22 cellular contexts compared by ENCODE assay signal in the genomic region with DNA sequence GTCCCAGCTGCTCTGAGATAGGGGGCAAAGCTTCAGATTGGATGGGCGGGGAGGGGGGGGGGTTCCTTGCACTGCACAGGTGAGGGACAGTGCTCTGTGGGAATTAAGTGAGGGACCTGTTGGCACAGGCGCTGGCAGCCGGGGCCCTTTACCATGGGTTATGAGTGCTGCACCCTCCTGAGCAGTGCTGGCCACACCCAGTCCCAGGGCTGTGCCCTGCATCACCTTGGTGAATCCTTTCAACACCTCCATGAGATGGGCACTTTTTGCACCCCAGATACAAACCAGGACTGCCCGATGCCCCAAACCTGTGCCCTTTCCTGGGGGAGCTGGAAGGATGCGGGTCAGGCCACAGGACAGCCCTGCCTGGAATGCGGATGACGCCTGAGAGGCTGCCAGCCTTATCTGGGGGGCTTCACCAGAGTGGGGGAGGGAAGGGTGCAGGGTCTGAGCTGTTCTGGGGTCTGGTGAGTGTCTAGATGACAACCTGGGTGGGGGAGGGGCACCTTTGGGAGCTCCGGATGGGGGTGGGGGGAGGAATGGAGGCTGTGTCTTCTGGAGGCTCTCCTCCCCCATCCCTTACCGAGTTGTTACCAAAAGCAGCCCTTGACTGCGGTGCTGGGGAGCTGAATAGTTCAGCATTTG. TPM values are rescaled to one million over a fixed set of nuclear protein-coding genes. Genes with fewer than 3 reads are reported as not detected.
DNase-seq lines count a peak whose midpoint lies in the region; TF ChIP-seq lines count a peak whose summit lies in the region.
"Had no signal": no experiment of that assay in that cellular context is flagged by ENCODE, and none has a peak within 500 bp of the region (broad histone marks: within the 10 kb centered on the region; RNA-seq: fewer than 3 reads in every experiment).

No MANE protein-coding gene starts in this region.

- no peak overlapping the region for H3K4me3 Mint-ChIP-seq in Calu3 (ENCODE audit: low read depth, unreplicated experiment)
- H3K4me3 Mint-ChIP-seq: activated CD8-positive, alpha-beta memory T cell treated with anti-CD3 and anti-CD28 coated beads, Interleukin-2, amount 10 ng/mL, durations not matched to agents 7 days and 5 days; activated naive CD8-positive, alpha-beta T cell; activated T-helper 1 cell treated with anti-CD3 and anti-CD28 coated beads, Interleukin-12 subunit alpha, Interleukin-12 subunit beta, Interleukin-2, Interleukin-4 antibody, amounts not matched to agents 30 ng/mL and 10 ng/mL and 1 ng/mL, durations not matched to agents 14 hours and 24 hours and 36 hours had no signal

- H3K9me3 Mint-ChIP-seq in Calu3 (ENCODE audit: low read depth, unreplicated experiment) = no peaks in the 10 kb centered on the region
- H3K9me3 Mint-ChIP-seq: activated T-helper 1 cell treated with anti-CD3 and anti-CD28 coated beads, Interleukin-12 subunit alpha, Interleukin-12 subunit beta, Interleukin-2, Interleukin-4 antibody, amounts not matched to agents 30 ng/mL and 10 ng/mL and 1 ng/mL, durations not matched to agents 14 hours and 24 hours and 36 hours had no signal

- H4K20me1 ChIP-seq in osteoblast (ENCODE audit: insufficient read depth, low read length) = no peaks in the 10 kb centered on the region

- no peak overlapping the region for H3K4me2 ChIP-seq in osteoblast (ENCODE audit: insufficient read depth, low read length)

- no peaks in the 10 kb centered on the region for H3K9me3 ChIP-seq in osteoblast (ENCODE audit: low read depth, low read length)
- H3K9me3 ChIP-seq: left lung, testis had no signal

- DNase-seq in ELF-1 (ENCODE audit: low read depth, low spot score) (peak; percentile 68), RWPE1 (ENCODE audit: low spot score) (no peak), islet precursor cell (peak; percentile 85), osteoblast (ENCODE audit: insufficient read length, low spot score, missing footprints) (peak; percentile 85), lower leg skin (ENCODE audit: low spot score in 2 of 2) (no peak), coronary artery (ENCODE audit: low spot score) (no peak), Calu3 (no peak)
- DNase-seq in stimulated activated CD4-positive, alpha-beta T cell treated with anti-CD3 and anti-CD28 coated beads, Interleukin-4, amount 100 ng/mL, for 4 hours = no peak
- DNase-seq: activated CD4-positive, alpha-beta T cell treated with anti-CD3 and anti-CD28 coated beads for 4 hours; activated CD8-positive, alpha-beta memory T cell treated with anti-CD3 and anti-CD28 coated beads, Interleukin-2, amount 10 ng/mL, durations not matched to agents 7 days and 5 days; DND-41; glutamatergic neuron; GM23248; Kasumi-1; left lung; NCI-H1092 treated with DMSO at 0.1 percent for 48 hours; occipital lobe; testis had no signal

- TF ChIP-seq POLR2A in lower leg skin (IDR thresholded peaks at IDR 0.05) = no peak

- H3K79me2 ChIP-seq in osteoblast (ENCODE audit: insufficient read depth, low read length) = no peaks in the 10 kb centered on the region

- no peaks in the 10 kb centered on the region for H3K36me3 ChIP-seq in osteoblast (ENCODE audit: insufficient read depth, low read length)
- H3K36me3 ChIP-seq: left lung had no signal

- POLR2A ChIA-PET in RWPE1 (lab: Yijun Ruan, JAX; ENCODE audit: low non-redundant PET) = interaction anchor here (0.6 kb wide), 1 partner anchor 542 kb away, joined by 3 read pairs; no protein-coding TSS in a partner anchor

- no peaks in the 10 kb centered on the region for H3K4me1 Mint-ChIP-seq in Calu3 (ENCODE audit: low read depth, unreplicated experiment)

- H3K27ac Mint-ChIP-seq in Calu3 (ENCODE audit: unreplicated experiment) = no peak overlapping the region
- H3K27ac Mint-ChIP-seq: activated CD8-positive, alpha-beta memory T cell treated with anti-CD3 and anti-CD28 coated beads, Interleukin-2, amount 10 ng/mL, durations not matched to agents 7 days and 5 days; activated naive CD8-positive, alpha-beta T cell; activated T-helper 1 cell treated with anti-CD3 and anti-CD28 coated beads, Interleukin-12 subunit alpha, Interleukin-12 subunit beta, Interleukin-2, Interleukin-4 antibody, amounts not matched to agents 30 ng/mL and 10 ng/mL and 1 ng/mL, durations not matched to agents 14 hours and 24 hours and 36 hours had no signal

- H3K27ac ChIP-seq in RWPE1 (peak overlapping the region; percentile 3; the same call in 1 of the 2 replicates), osteoblast (ENCODE audit: low read depth, low read length) (no peak overlapping the region), coronary artery (no peak overlapping the region)
- H3K27ac ChIP-seq: GM23248, left lung, testis had no signal

- no peaks in the 10 kb centered on the region for H3K4me1 ChIP-seq in osteoblast (ENCODE audit: insufficient read depth, low read length)
- H3K4me1 ChIP-seq: left lung, testis had no signal

- no peaks in the 10 kb centered on the region for H3K27me3 ChIP-seq in osteoblast (ENCODE audit: insufficient read depth, low read length)
- H3K27me3 ChIP-seq: testis had no signal

- CTCF ChIA-PET in RWPE1 (lab: Yijun Ruan, JAX) = interaction anchor here (1.2 to 1.6 kb wide), 2 partner anchors 11 to 25 kb away, joined by 3 to 6 read pairs; no protein-coding TSS in a partner anchor
- CTCF ChIA-PET in Calu3 (lab: Charles Lee) = no interaction called here

- H3K4me3 ChIP-seq in osteoblast (ENCODE audit: insufficient read depth, low read length) (no peak overlapping the region), lower leg skin (ENCODE audit: low read depth, poor library complexity, severe bottlenecking) (no peak overlapping the region), coronary artery (no peak overlapping the region)
- H3K4me3 ChIP-seq: GM23248, left lung, testis had no signal

- no peak overlapping the region for H2AFZ ChIP-seq in osteoblast (ENCODE audit: low read length)
- H2AFZ ChIP-seq: GM23248 had no signal

- 65 to 68% methylated on average over 8 to 9 of the region's 10 CpGs for WGBS in lower leg skin, 2 donors

- no TSS peak for BruUV-seq in Calu3 (replicated peaks; lab: Mats Ljungman, UMichigan)

- intact Hi-C loops in lower leg skin (cut with DNase I; ENCODE audit: low total_unique reads) = no loop called here
- intact Hi-C loops in Calu3 (cut with micrococcal nuclease; ENCODE audit: unreplicated experiment) = no loop called here

- H3K36me3 Mint-ChIP-seq in Calu3 (ENCODE audit: insufficient read depth, unreplicated experiment) = no peaks in the 10 kb centered on the region
- H3K36me3 Mint-ChIP-seq: activated CD8-positive, alpha-beta memory T cell treated with anti-CD3 and anti-CD28 coated beads, Interleukin-2, amount 10 ng/mL, durations not matched to agents 7 days and 5 days; activated naive CD8-positive, alpha-beta T cell had no signal

- peaks cover 49% of the 10 kb centered on the region for H3K27me3 Mint-ChIP-seq in Calu3 (ENCODE audit: unreplicated experiment)

- no peak for TF ChIP-seq CTCF in RWPE1 (conservative IDR thresholded peaks at IDR 0.05; ENCODE audit: low read depth)
- TF ChIP-seq CTCF in osteoblast (IDR thresholded peaks at IDR 0.05; ENCODE audit: extremely low read depth, low read depth, low read length) = no peak
- TF ChIP-seq CTCF in lower leg skin (IDR thresholded peaks at IDR 0.05) = no peak
- no peak for TF ChIP-seq CTCF in coronary artery (IDR thresholded peaks at IDR 0.05)
- no peak for TF ChIP-seq CTCF in Calu3 (IDR thresholded peaks at IDR 0.05; ENCODE audit: unreplicated experiment)

RNA-seq across cellular contexts. Expression of gene CRB2, which starts 5.2 kb away (rescaled TPM):
- not detected in 2 replicates for total RNA-seq in osteoblast
- total RNA-seq in lower leg skin = not detected
- not detected in 2 replicates for total RNA-seq in Calu3 (2022)
- total RNA-seq: activated CD8-positive, alpha-beta memory T cell treated with anti-CD3 and anti-CD28 coated beads, Interleukin-2, amount 10 ng/mL, durations not matched to agents 7 days and 5 days; activated T-helper 1 cell treated with anti-CD3 and anti-CD28 coated beads, Interleukin-12 subunit alpha, Interleukin-12 subunit beta, Interleukin-2, Interleukin-4 antibody, amounts not matched to agents 30 ng/mL and 10 ng/mL and 1 ng/mL, durations not matched to agents 14 hours and 24 hours and 36 hours; fibroblast of lung; GM23248; NCI-H460 had no signal

Comparison
In these comparisons a context has a peak if more than half of its experiments do, and no peak if none do; other contexts are left out.
1. DNase-seq: peak in ELF-1 (single experiment), islet precursor cell (single experiment) and osteoblast (single experiment); none in RWPE1 (single experiment), lower leg skin (0 of 2), coronary artery (single experiment), Calu3 (single experiment) and stimulated activated CD4-positive, alpha-beta T cell treated with anti-CD3 and anti-CD28 coated beads, Interleukin-4, amount 100 ng/mL, for 4 hours (0 of 2).